ENCODE assay signal across 1 cellular context in genomic region chr17:78266771-78267170, GRCh38.
TF ChIP-seq lines count a peak whose summit lies in the region.

No MANE protein-coding gene starts in this region.

TF ChIP-seq in K562, 482 proteins besides CTCF, POLR2A, EP300 and RAD21:
- no peak for TF ChIP-seq CCNT2 (IDR thresholded peaks at IDR 0.05; ENCODE audit: borderline replicate concordance, extremely low read depth, insufficient read length, low read depth, low read length)
- TF ChIP-seq ELF1 (tag; IDR thresholded peaks at IDR 0.05): no peak
- TF ChIP-seq CAMTA2 (CRISPR knock-in tag; conservative IDR thresholded peaks at IDR 0.05): no peak
- no peak for TF ChIP-seq PKNOX1 (IDR thresholded peaks at IDR 0.05)
- no peak for TF ChIP-seq EZH2 (IDR thresholded peaks at IDR 0.05; ENCODE audit: borderline replicate concordance, low read depth, low read length)
- no peak for TF ChIP-seq TRIM24 (IDR thresholded peaks at IDR 0.05)
- no peak for TF ChIP-seq ZBED1 (IDR thresholded peaks at IDR 0.05)
- no peak for TF ChIP-seq ZHX1 (conservative IDR thresholded peaks at IDR 0.05; ENCODE audit: low read length)
- peak; percentile 38; the same call in 1 of the 2 replicates for TF ChIP-seq ZNF592 (IDR thresholded peaks at IDR 0.05)
- no peak for TF ChIP-seq ARID4B (CRISPR knock-in tag; IDR thresholded peaks at IDR 0.05)
- TF ChIP-seq JUND (IDR thresholded peaks at IDR 0.05; ENCODE audit: borderline replicate concordance, low read depth, low read length): no peak
- TF ChIP-seq JUND (tag; IDR thresholded peaks at IDR 0.05; ENCODE audit: borderline replicate concordance, low read depth, low read length): 0 out of 3 replicates have a peak, but pooled peaks have one; percentile 7
- 0 out of 2 replicates have a peak, but pooled peaks have one; percentile 13 for TF ChIP-seq SMAD4 (CRISPR knock-in tag; conservative IDR thresholded peaks at IDR 0.05)
- peak; percentile 70 for TF ChIP-seq ZFP36 (IDR thresholded peaks at IDR 0.05; ENCODE audit: low read depth, low read length, partially characterized antibody)
- no peak for TF ChIP-seq ZZZ3 (IDR thresholded peaks at IDR 0.05)
- no peak for TF ChIP-seq BHLHE40 (IDR thresholded peaks at IDR 0.05; ENCODE audit: low read length)
- TF ChIP-seq ATF3 (IDR thresholded peaks at IDR 0.05): no peak
- TF ChIP-seq ATF3 (CRISPR knock-in tag; conservative IDR thresholded peaks at IDR 0.05): no peak
TF ChIP-seq in K562: peak in this region for 4.
